In genomic region chrX:57121162-57121741, GRCh38 we compare ENCODE assay signal across 8 cellular contexts. TPM values are rescaled to one million over a fixed set of nuclear protein-coding genes. Genes with fewer than 3 reads are reported as not detected.
DNase-seq lines count a peak whose midpoint lies in the region; ATAC-seq and TF ChIP-seq lines count a peak whose summit lies in the region.

SPIN2B (minus strand) TSS chrX:57121548.

- POLR2A ChIA-PET in activated CD4-positive, alpha-beta memory T cell treated with anti-CD3 and anti-CD28 coated beads, Interleukin-2, amount 10 ng/mL, durations not matched to agents 7 days and 5 days (lab: Charles Lee) = no interaction called here

- peak within 1 kb of the TSS; percentile 64 to 94 (median 84) for H3K27ac Mint-ChIP-seq in CD14-positive monocyte
- peak within 1 kb of the TSS; percentile 80 for H3K27ac Mint-ChIP-seq in activated CD4-positive, alpha-beta memory T cell treated with anti-CD3 and anti-CD28 coated beads, Interleukin-2, amount 10 ng/mL, durations not matched to agents 7 days and 5 days

- peaks cover 0 to 9% (median 2%) of the 10 kb centered on the region in 7 donors for H3K9me3 Mint-ChIP-seq in CD14-positive monocyte
- H3K9me3 Mint-ChIP-seq in activated CD4-positive, alpha-beta memory T cell treated with anti-CD3 and anti-CD28 coated beads, Interleukin-2, amount 10 ng/mL, durations not matched to agents 7 days and 5 days = no peaks in the 10 kb centered on the region

- CTCF ChIA-PET in activated CD4-positive, alpha-beta memory T cell treated with anti-CD3 and anti-CD28 coated beads, Interleukin-2, amount 10 ng/mL, durations not matched to agents 7 days and 5 days (lab: Charles Lee) = no interaction called here

- peak; percentile 99 for ATAC-seq in GM19395 (IDR thresholded peaks at IDR 0.05; ENCODE audit: unreplicated experiment)
- peak; percentile 99 for ATAC-seq in HG03558 (IDR thresholded peaks at IDR 0.05; ENCODE audit: extremely low read depth, unreplicated experiment)

- peaks cover 10% of the 10 kb centered on the region for H3K4me1 Mint-ChIP-seq in CD14-positive monocyte
- peaks cover 10% of the 10 kb centered on the region for H3K4me1 Mint-ChIP-seq in activated CD4-positive, alpha-beta memory T cell treated with anti-CD3 and anti-CD28 coated beads, Interleukin-2, amount 10 ng/mL, durations not matched to agents 7 days and 5 days

- intact Hi-C loops in CD14-positive monocyte (cut with micrococcal nuclease) = no loop called here

- peak within 1 kb of the TSS; percentile 93 to 95 for H3K4me3 Mint-ChIP-seq in CD14-positive monocyte
- H3K4me3 Mint-ChIP-seq in activated CD4-positive, alpha-beta memory T cell treated with anti-CD3 and anti-CD28 coated beads, Interleukin-2, amount 10 ng/mL, durations not matched to agents 7 days and 5 days = peak within 1 kb of the TSS; percentile 85

- H3K36me3 Mint-ChIP-seq in CD14-positive monocyte = peaks cover 0 to 3% of the 10 kb centered on the region in 2 donors
- H3K36me3 Mint-ChIP-seq in activated CD4-positive, alpha-beta memory T cell treated with anti-CD3 and anti-CD28 coated beads, Interleukin-2, amount 10 ng/mL, durations not matched to agents 7 days and 5 days (ENCODE audit: low read depth) = peaks cover 17% of the 10 kb centered on the region

- DNase-seq in CD14-positive monocyte (ENCODE audit: low spot score) (peak; percentile 46), NCI-H82 treated with DMSO at 0.1 percent for 48 hours (lab: John Stamatoyannopoulos, UW; ENCODE audit: unreplicated experiment) (peak; percentile 90), medulla oblongata (ENCODE audit: extremely low spot score) (peak; percentile 69)
- DNase-seq in activated CD4-positive, alpha-beta memory T cell treated with anti-CD3 and anti-CD28 coated beads, Interleukin-2, amount 10 ng/mL, durations not matched to agents 7 days and 5 days = peak; percentile 83
- peak; percentile 54 for DNase-seq in effector CD8-positive, alpha-beta T cell (lab: John Stamatoyannopoulos, UW)
- DNase-seq in stimulated activated CD8-positive, alpha-beta memory T cell treated with anti-CD3 and anti-CD28 coated beads, Interleukin-12 subunit alpha, Interleukin-12 subunit beta, amount 100 ng/mL, for 1 hour (ENCODE audit: low read depth) = peak; percentile 55

- H3K27me3 Mint-ChIP-seq in CD14-positive monocyte (ENCODE audit: low read depth in 3 of 3) = peaks cover 0 to 5% (median 0%) of the 10 kb centered on the region in 3 donors
- no peaks in the 10 kb centered on the region for H3K27me3 Mint-ChIP-seq in activated CD4-positive, alpha-beta memory T cell treated with anti-CD3 and anti-CD28 coated beads, Interleukin-2, amount 10 ng/mL, durations not matched to agents 7 days and 5 days

- no peak for TF ChIP-seq CTCF in CD14-positive monocyte (IDR thresholded peaks at IDR 0.05)

RNA-seq across cellular contexts. Expression of gene SPIN2B, which starts in this region (rescaled TPM):
- polyA plus RNA-seq in CD14-positive monocyte = 1 to 10 TPM; 6.7 to 9.0 TPM
- total RNA-seq in activated CD4-positive, alpha-beta memory T cell treated with anti-CD3 and anti-CD28 coated beads, Interleukin-2, amount 10 ng/mL, durations not matched to agents 7 days and 5 days = 10 to 100 TPM; 11.7 to 12.1 TPM

Comparison
In these comparisons a context has a peak if more than half of its experiments do, and no peak if none do; other contexts are left out.
1. Peak in every context shown above with its lines: DNase-seq and ATAC-seq.